Comparison of ENCODE assay signal across 8 cellular contexts in the genomic region with DNA sequence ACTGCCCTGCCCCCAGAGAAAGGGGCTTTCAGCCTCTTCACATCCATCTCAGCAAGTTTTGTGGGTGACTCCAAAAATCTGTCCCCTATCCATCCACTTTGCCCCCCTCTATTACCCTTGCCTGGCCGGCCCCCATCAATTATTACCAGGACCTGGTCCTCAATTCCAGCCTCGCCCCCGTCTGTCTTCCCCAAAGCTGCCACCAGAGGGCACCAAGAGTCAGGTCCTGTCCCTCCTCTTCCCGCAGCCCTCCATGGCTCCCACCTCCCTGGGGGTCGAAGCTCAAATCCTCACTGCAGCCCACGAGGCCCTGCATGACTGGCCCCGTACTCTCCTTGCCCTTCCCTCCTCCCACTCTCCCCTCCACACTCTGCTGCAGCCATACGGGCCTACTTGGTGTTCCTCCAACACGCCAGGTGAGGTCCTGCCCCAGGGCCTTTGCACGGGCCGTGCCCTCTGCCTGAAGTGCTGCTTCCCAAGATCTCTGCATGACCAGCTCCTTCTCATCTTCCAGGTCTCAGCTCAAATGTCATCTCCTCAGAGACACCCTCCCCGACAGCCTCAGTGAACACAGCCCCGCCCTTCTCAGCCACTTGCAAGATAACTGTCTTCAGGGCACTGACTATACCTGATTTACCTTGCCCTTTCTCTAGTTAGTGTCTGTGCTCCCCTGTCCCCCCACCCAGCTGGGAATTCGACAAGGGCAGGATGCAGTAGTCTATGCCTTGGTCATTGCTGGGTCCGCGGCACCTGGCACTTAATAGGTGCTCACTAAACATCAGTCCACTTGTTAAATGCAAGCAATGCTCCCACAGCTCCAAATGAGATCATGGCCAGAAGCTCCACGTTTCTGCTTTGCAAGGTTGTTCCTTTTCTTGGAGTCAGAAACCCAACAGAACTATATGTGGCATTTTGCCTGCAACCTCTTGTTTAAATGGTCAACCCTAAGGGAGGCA. TPM values are rescaled to one million over a fixed set of nuclear protein-coding genes. Genes with fewer than 3 reads are reported as not detected.
A peak's percentile ranks its signal among the peaks of the same experiment; 100 is the strongest.
DNase-seq lines count a peak whose midpoint lies in the region; ATAC-seq and TF ChIP-seq lines count a peak whose summit lies in the region.

No MANE protein-coding gene starts in this region.

- peaks cover 3% of the 10 kb centered on the region for H3K4me1 ChIP-seq in lower lobe of right lung

- intact Hi-C loops in lower lobe of right lung (cut with DNase I) = no loop called here

- H3K9me3 ChIP-seq in lower lobe of right lung = no peaks in the 10 kb centered on the region

- H3K4me3 ChIP-seq in choroid plexus epithelial cell (ENCODE audit: low read depth, low read length) (no peak overlapping the region), lower lobe of right lung (no peak overlapping the region)

- no peak overlapping the region for H3K27ac ChIP-seq in C4-2B
- H3K27ac ChIP-seq in lower lobe of right lung = no peak overlapping the region

- TF ChIP-seq CTCF in C4-2B (conservative IDR thresholded peaks at IDR 0.05) (peak; percentile 85), choroid plexus epithelial cell (conservative IDR thresholded peaks at IDR 0.05; ENCODE audit: low read depth, low read length) (peak; percentile 83), lower lobe of right lung (IDR thresholded peaks at IDR 0.05) (peak; percentile 63)

- H3K27me3 ChIP-seq in lower lobe of right lung (ENCODE audit: low read depth) = peaks cover 75% of the 10 kb centered on the region

- ATAC-seq in lower lobe of right lung (peak; percentile 50 to 57), GM18873 (IDR thresholded peaks at IDR 0.05; ENCODE audit: low FRiP score, unreplicated experiment) (no peak)

- DNase-seq in HT-29 (ENCODE audit: low spot score) = peak; percentile 55
- DNase-seq in activated CD4-positive, CD25-positive, alpha-beta regulatory T cell treated with anti-CD3 and anti-CD28 coated beads, Interleukin-2, amount 50 U/mL, for 72 hours = peak; percentile 80
- peak; percentile 74 for DNase-seq in choroid plexus epithelial cell (ENCODE audit: low read depth)
- no peak for DNase-seq in lower lobe of right lung
- peak; percentile 60 for DNase-seq in stimulated activated CD8-positive, alpha-beta memory T cell treated with anti-CD3 and anti-CD28 coated beads, Interleukin-15, amount 100 ng/mL, for 1 hour (ENCODE audit: low read depth)
- DNase-seq in DMS153 (lab: John Stamatoyannopoulos, UW) = no peak

- H3K36me3 ChIP-seq in lower lobe of right lung = no peaks in the 10 kb centered on the region

RNA-seq across cellular contexts. Expression of a gene that starts 16.8 kb away (rescaled TPM):
- 0.70 and 0.84 TPM in 2 replicates for total RNA-seq in HT-29 (2014; rRNA removed; shearing (Covaris generic))
- total RNA-seq in lower lobe of right lung = 11.3 TPM

RNA-seq across cellular contexts. Expression of a gene that starts 36.4 kb away (rescaled TPM):
- 16.1 and 19.1 TPM in 2 replicates for total RNA-seq in HT-29 (2014; rRNA removed; shearing (Covaris generic))
- total RNA-seq in lower lobe of right lung = 14.9 TPM

RNA-seq across cellular contexts. Expression of a gene that starts 41.2 kb away (rescaled TPM):
- 0.86 and 4.5 TPM in 2 replicates for total RNA-seq in HT-29 (2014; rRNA removed; shearing (Covaris generic))
- total RNA-seq in lower lobe of right lung = 19.9 TPM

RNA-seq across cellular contexts. Expression of a gene that starts 58.0 kb away (rescaled TPM):
- 8.5 TPM in 2 replicates for total RNA-seq in HT-29 (2014; rRNA removed; shearing (Covaris generic))
- 4.6 TPM for total RNA-seq in lower lobe of right lung

Comparison
In these comparisons a context has a peak if more than half of its experiments do, and no peak if none do; other contexts are left out.
1. DNase-seq: peak in HT-29 (single experiment), activated CD4-positive, CD25-positive, alpha-beta regulatory T cell treated with anti-CD3 and anti-CD28 coated beads, Interleukin-2, amount 50 U/mL, for 72 hours (single experiment), choroid plexus epithelial cell (single experiment) and stimulated activated CD8-positive, alpha-beta memory T cell treated with anti-CD3 and anti-CD28 coated beads, Interleukin-15, amount 100 ng/mL, for 1 hour (single experiment); none in lower lobe of right lung (single experiment) and DMS153 (single experiment).
2. Peak in every context shown above with its lines, with median percentiles within 50 percentile points of each other: CTCF ChIP-seq.